ENCODE assay signal across 9 cellular contexts in genomic region chrX:5113128-5113527, GRCh38.
DNase-seq lines count a peak whose midpoint lies in the region; ATAC-seq and TF ChIP-seq lines count a peak whose summit lies in the region.
"Had no signal": no experiment of that assay in that cellular context is flagged by ENCODE, and none has a peak within 500 bp of the region (broad histone marks: within the 10 kb centered on the region; RNA-seq: fewer than 3 reads in every experiment).

No MANE protein-coding gene starts in this region.

- no peaks in the 10 kb centered on the region for H3K4me1 ChIP-seq in mammary epithelial cell (ENCODE audit: insufficient read depth, low read length)

- no peaks in the 10 kb centered on the region for H3K36me3 Mint-ChIP-seq in nephron (ENCODE audit: low read depth)
- H3K36me3 Mint-ChIP-seq in activated CD4-positive, alpha-beta memory T cell treated with anti-CD3 and anti-CD28 coated beads, Interleukin-2, amount 10 ng/mL, durations not matched to agents 7 days and 5 days (ENCODE audit: low read depth), result no peaks in the 10 kb centered on the region
- no peaks in the 10 kb centered on the region for H3K36me3 Mint-ChIP-seq in activated T-cell treated with anti-CD3 and anti-CD28 coated beads, Interleukin-2, amount 50 U/mL, for 72 hours (ENCODE audit: insufficient read depth in 2 of 2)

- H3K79me2 ChIP-seq in mammary epithelial cell (ENCODE audit: insufficient read depth, low read length), result no peaks in the 10 kb centered on the region

- no peak overlapping the region for H3K4me3 Mint-ChIP-seq in nephron
- H3K4me3 Mint-ChIP-seq in activated CD4-positive, alpha-beta memory T cell treated with anti-CD3 and anti-CD28 coated beads, Interleukin-2, amount 10 ng/mL, durations not matched to agents 7 days and 5 days, result no peak overlapping the region
- no peak overlapping the region for H3K4me3 Mint-ChIP-seq in activated T-cell treated with anti-CD3 and anti-CD28 coated beads, Interleukin-2, amount 50 U/mL, for 72 hours

- DNase-seq in GM20000 (ENCODE audit: low spot score) (peak; percentile 0), NCI-H1105 treated with DMSO at 0.1 percent for 48 hours (lab: John Stamatoyannopoulos, UW) (peak; percentile 40), mammary epithelial cell (peak; percentile 4)
- DNase-seq in activated CD4-positive, alpha-beta memory T cell treated with anti-CD3 and anti-CD28 coated beads, Interleukin-2, amount 10 ng/mL, durations not matched to agents 7 days and 5 days, result no peak
- no peak for DNase-seq in activated T-cell treated with anti-CD3 and anti-CD28 coated beads, Interleukin-2, amount 50 U/mL, for 72 hours
- DNase-seq: glutamatergic neuron had no signal

- no peaks in the 10 kb centered on the region for H3K9me3 Mint-ChIP-seq in nephron
- H3K9me3 Mint-ChIP-seq in activated CD4-positive, alpha-beta memory T cell treated with anti-CD3 and anti-CD28 coated beads, Interleukin-2, amount 10 ng/mL, durations not matched to agents 7 days and 5 days, result no peaks in the 10 kb centered on the region
- peaks cover 0 to 2% of the 10 kb centered on the region in 2 donors for H3K9me3 Mint-ChIP-seq in activated T-cell treated with anti-CD3 and anti-CD28 coated beads, Interleukin-2, amount 50 U/mL, for 72 hours
- H3K9me3 Mint-ChIP-seq: activated T-helper 2 cell treated with anti-CD3 and anti-CD28 coated beads, Interferon-gamma antibody, Interleukin-2, Interleukin-4, amounts not matched to agents 10 μg/mL and 5 μg/mL and 100 μg/mL, durations not matched to agents 14 hours and 24 hours and 36 hours had no signal

- CTCF ChIA-PET in mammary epithelial cell (lab: Charles Lee; ENCODE audit: low non-redundant PET), result interaction anchor here (0.5 kb wide), 1 partner anchor 205 kb away, joined by 7 read pairs; no protein-coding TSS in a partner anchor
- CTCF ChIA-PET in activated CD4-positive, alpha-beta memory T cell treated with anti-CD3 and anti-CD28 coated beads, Interleukin-2, amount 10 ng/mL, durations not matched to agents 7 days and 5 days (lab: Charles Lee), result no interaction called here

- no peak overlapping the region for H3K9ac ChIP-seq in mammary epithelial cell (ENCODE audit: insufficient read depth, low read length)

- H3K4me3 ChIP-seq in mammary epithelial cell (replicated peaks in 1 of 3; ENCODE audit: insufficient read depth in 1 of 3, low read depth in 2 of 3, low read length in 3 of 3), result no peak overlapping the region

- H3K4me1 Mint-ChIP-seq in nephron, result no peaks in the 10 kb centered on the region
- H3K4me1 Mint-ChIP-seq in activated CD4-positive, alpha-beta memory T cell treated with anti-CD3 and anti-CD28 coated beads, Interleukin-2, amount 10 ng/mL, durations not matched to agents 7 days and 5 days, result no peaks in the 10 kb centered on the region
- H3K4me1 Mint-ChIP-seq in activated T-cell treated with anti-CD3 and anti-CD28 coated beads, Interleukin-2, amount 50 U/mL, for 72 hours (ENCODE audit: low read depth), result no peaks in the 10 kb centered on the region

- no peaks in the 10 kb centered on the region for H4K20me1 ChIP-seq in mammary epithelial cell (ENCODE audit: insufficient read depth, low read length)

- no peak overlapping the region for H3K27ac Mint-ChIP-seq in nephron
- H3K27ac Mint-ChIP-seq in activated CD4-positive, alpha-beta memory T cell treated with anti-CD3 and anti-CD28 coated beads, Interleukin-2, amount 10 ng/mL, durations not matched to agents 7 days and 5 days, result no peak overlapping the region
- H3K27ac Mint-ChIP-seq in activated T-cell treated with anti-CD3 and anti-CD28 coated beads, Interleukin-2, amount 50 U/mL, for 72 hours, result no peak overlapping the region
- H3K27ac Mint-ChIP-seq: activated T-helper 2 cell treated with anti-CD3 and anti-CD28 coated beads, Interferon-gamma antibody, Interleukin-2, Interleukin-4, amounts not matched to agents 10 μg/mL and 5 μg/mL and 100 μg/mL, durations not matched to agents 14 hours and 24 hours and 36 hours had no signal

- ATAC-seq in GM18520 (IDR thresholded peaks at IDR 0.05; ENCODE audit: unreplicated experiment), result no peak
- ATAC-seq in activated T-cell treated with anti-CD3 and anti-CD28 coated beads, Interleukin-2, amount 50 U/mL, for 72 hours (replicated peaks in 1 of 2), result no peak

- intact Hi-C loops in mammary epithelial cell (cut with micrococcal nuclease), result loop anchor here (2.0 kb wide), 1 partner anchor 566 kb away; no protein-coding TSS in a partner anchor

- no peaks in the 10 kb centered on the region for H3K36me3 ChIP-seq in mammary epithelial cell (ENCODE audit: insufficient read depth, low read length)

- no peaks in the 10 kb centered on the region for H3K27me3 ChIP-seq in mammary epithelial cell (ENCODE audit: insufficient read depth, low read length)

- no TSS peak for BruUV-seq in mammary epithelial cell (replicated peaks; lab: Mats Ljungman, UMichigan)

- dilution Hi-C loops in mammary epithelial cell (cut with HindIII; ENCODE audit: low sequenced_read_pairs), result no loop called here

- in situ Hi-C loops in mammary epithelial cell (cut with MboI; ENCODE audit: low sequenced_read_pairs in 2 of 2), result no loop called here

- TF ChIP-seq CTCF in GM20000 (IDR thresholded peaks at IDR 0.05; ENCODE audit: extremely low read depth, missing control alignments) (no peak), mammary epithelial cell (conservative IDR thresholded peaks at IDR 0.05 in 1 of 2, IDR thresholded peaks at IDR 0.05 in 1 of 2; ENCODE audit: extremely low read depth in 1 of 2, insufficient read depth in 1 of 2, low read depth in 1 of 2, low read length in 2 of 2) (peak; percentile 28 to 49), nephron (IDR thresholded peaks at IDR 0.05; ENCODE audit: unreplicated experiment in 3 of 3) (peak; percentile 34 to 46 (median 36))

- no peaks in the 10 kb centered on the region for H3K9me3 ChIP-seq in mammary epithelial cell (replicated peaks; ENCODE audit: insufficient read depth, low read length)

- WGBS in mammary epithelial cell (ENCODE audit: low coverage, missing lambda C conversion rate), result 46% methylated on average over 6 of the region's 6 CpGs

- H3K27ac ChIP-seq in mammary epithelial cell (ENCODE audit: insufficient read depth, low read depth, low read length), result no peak overlapping the region

- no peaks in the 10 kb centered on the region for H3K27me3 Mint-ChIP-seq in nephron (ENCODE audit: low read depth)
- H3K27me3 Mint-ChIP-seq in activated CD4-positive, alpha-beta memory T cell treated with anti-CD3 and anti-CD28 coated beads, Interleukin-2, amount 10 ng/mL, durations not matched to agents 7 days and 5 days, result no peaks in the 10 kb centered on the region
- H3K27me3 Mint-ChIP-seq in activated T-cell treated with anti-CD3 and anti-CD28 coated beads, Interleukin-2, amount 50 U/mL, for 72 hours (ENCODE audit: low read depth), result no peaks in the 10 kb centered on the region

- no peak overlapping the region for H3K4me2 ChIP-seq in mammary epithelial cell (ENCODE audit: insufficient read depth, low read depth, low read length)

- POLR2A ChIA-PET in activated CD4-positive, alpha-beta memory T cell treated with anti-CD3 and anti-CD28 coated beads, Interleukin-2, amount 10 ng/mL, durations not matched to agents 7 days and 5 days (lab: Charles Lee), result no interaction called here

- no peak overlapping the region for H2AFZ ChIP-seq in mammary epithelial cell (ENCODE audit: low read depth, low read length)

Comparison
In these comparisons a context has a peak if more than half of its experiments do, and no peak if none do; other contexts are left out.
1. DNase-seq: peak in GM20000 (single experiment), NCI-H1105 treated with DMSO at 0.1 percent for 48 hours (single experiment) and mammary epithelial cell (single experiment); none in activated CD4-positive, alpha-beta memory T cell treated with anti-CD3 and anti-CD28 coated beads, Interleukin-2, amount 10 ng/mL, durations not matched to agents 7 days and 5 days (single experiment) and activated T-cell treated with anti-CD3 and anti-CD28 coated beads, Interleukin-2, amount 50 U/mL, for 72 hours (0 of 2).